8 cellular contexts compared by ENCODE assay signal in genomic region chr4:185534850-185535761, GRCh38. TPM values are rescaled to one million over a fixed set of nuclear protein-coding genes. Genes with fewer than 3 reads are reported as not detected.
A peak's percentile ranks its signal among the peaks of the same experiment; 100 is the strongest.
DNase-seq lines count a peak whose midpoint lies in the region; ATAC-seq lines count a peak whose summit lies in the region.

Gene PDLIM3, minus strand, starts transcription at chr4:185535507. Its CDS starts 73 bp downstream, at chr4:185535434.

- H3K9me3 ChIP-seq in adipocyte (ENCODE audit: control insufficient read depth, low read length) (no peaks in the 10 kb centered on the region), trophoblast cell (ENCODE audit: insufficient read depth, low read depth, low read length) (peaks cover 2% of the 10 kb centered on the region)

- H3K4ac ChIP-seq in trophoblast cell (ENCODE audit: low read depth, low read length): no peak within 1 kb of the TSS

- H2AFZ ChIP-seq in trophoblast cell (ENCODE audit: insufficient read depth, low read length, poor library complexity): peak within 1 kb of the TSS; percentile 73

- no peak within 1 kb of the TSS for H3K27ac ChIP-seq in trophoblast cell (ENCODE audit: low read depth, low read length)

- H2BK12ac ChIP-seq in trophoblast cell (ENCODE audit: low read length): no peak within 1 kb of the TSS

- peak within 1 kb of the TSS; percentile 77 for H3K4me3 ChIP-seq in adipocyte (ENCODE audit: low read length)
- H3K4me3 ChIP-seq in trophoblast cell (ENCODE audit: low read depth, low read length): peak within 1 kb of the TSS; percentile 74

- H3K18ac ChIP-seq in trophoblast cell (ENCODE audit: low read length): no peak within 1 kb of the TSS

- no peaks in the 10 kb centered on the region for H3K79me2 ChIP-seq in trophoblast cell (ENCODE audit: control insufficient read depth, insufficient read depth, low read length, poor library complexity)

- H2BK5ac ChIP-seq in trophoblast cell (ENCODE audit: low read depth, low read length, poor library complexity): no peak within 1 kb of the TSS

- WGBS in trophoblast cell (ENCODE audit: extremely low coverage, insufficient coverage, insufficient read length): no CpG with 5 or more reads among the region's 87 CpGs

- H4K91ac ChIP-seq in trophoblast cell (ENCODE audit: low read depth, low read length): no peak within 1 kb of the TSS

- H3K79me1 ChIP-seq in trophoblast cell (ENCODE audit: low read length): no peaks in the 10 kb centered on the region

- H4K12ac ChIP-seq in trophoblast cell (ENCODE audit: low read depth, low read length): no peak within 1 kb of the TSS

- H3K4me1 ChIP-seq in adipocyte (ENCODE audit: control insufficient read depth, insufficient read depth, low read length): peaks cover 3% of the 10 kb centered on the region
- no peaks in the 10 kb centered on the region for H3K4me1 ChIP-seq in trophoblast cell (ENCODE audit: control insufficient read depth in 1 of 2, insufficient read depth in 2 of 2, low read length in 2 of 2)

- H4K8ac ChIP-seq in trophoblast cell (ENCODE audit: low read depth, low read length): no peak within 1 kb of the TSS

- intact Hi-C loops in left cardiac atrium (cut with DNase I): loop anchor here (2.0 to 10.0 kb wide), 3 partner anchors 32 to 62 kb away; no protein-coding TSS in a partner anchor

- peak within 1 kb of the TSS; percentile 37 for H3K14ac ChIP-seq in trophoblast cell (ENCODE audit: low read length)

- peak; percentile 88 to 90 for ATAC-seq in left cardiac atrium
- ATAC-seq in GM21529 (IDR thresholded peaks at IDR 0.05; ENCODE audit: unreplicated experiment): no peak

- H2AK5ac ChIP-seq in trophoblast cell (ENCODE audit: low read length): no peak within 1 kb of the TSS

- DNase-seq in NCI-H1436 (lab: John Stamatoyannopoulos, UW): peak; percentile 1
- no peak for DNase-seq in NCI-H1436 treated with DMSO at 0.1 percent for 48 hours (lab: John Stamatoyannopoulos, UW)
- peak; percentile 40 for DNase-seq in LoVo (ENCODE audit: low spot score)
- peak; percentile 80 for DNase-seq in adipocyte (ENCODE audit: low read depth)
- peak; percentile 86 for DNase-seq in left cardiac atrium
- DNase-seq in trophoblast cell: peak; percentile 38 to 56
- no peak for DNase-seq in Kasumi-1 (lab: John Stamatoyannopoulos, UW)

- no peak within 1 kb of the TSS for H3K23ac ChIP-seq in trophoblast cell (ENCODE audit: low read length)

- H2BK120ac ChIP-seq in trophoblast cell (ENCODE audit: insufficient read depth, low read length, poor library complexity): peak within 1 kb of the TSS; percentile 12

- H3K27me3 ChIP-seq in adipocyte (replicated peaks; ENCODE audit: control insufficient read depth, insufficient read depth, low read length) (peaks cover 34% of the 10 kb centered on the region), trophoblast cell (ENCODE audit: insufficient read depth, low read length) (peaks cover 9% of the 10 kb centered on the region)

- peak within 1 kb of the TSS; percentile 25 for H3K9ac ChIP-seq in adipocyte (ENCODE audit: low read length)
- H3K9ac ChIP-seq in trophoblast cell (ENCODE audit: low read length): peak within 1 kb of the TSS; percentile 3

- no peaks in the 10 kb centered on the region for H3K36me3 ChIP-seq in adipocyte (ENCODE audit: control insufficient read depth, insufficient read depth, low read length, severe bottlenecking)
- H3K36me3 ChIP-seq in trophoblast cell (ENCODE audit: control insufficient read depth in 1 of 2, insufficient read depth in 2 of 2, low read length in 2 of 2): no peaks in the 10 kb centered on the region

- H3K4me2 ChIP-seq in trophoblast cell (ENCODE audit: low read length): peak within 1 kb of the TSS; percentile 93

RNA-seq across cellular contexts. Expression of gene PDLIM3, which starts in this region (rescaled TPM):
- total RNA-seq in left cardiac atrium: 100 to 1,000 TPM; 319 to 692 TPM
- polyA plus RNA-seq in trophoblast cell (2013): 19.2 and 19.5 TPM in 2 replicates

Comparison
In these comparisons a context has a peak if more than half of its experiments do, and no peak if none do; other contexts are left out.
1. DNase-seq: peak in NCI-H1436 (single experiment), LoVo (single experiment), adipocyte (single experiment), left cardiac atrium (single experiment) and trophoblast cell (2 of 2); none in NCI-H1436 treated with DMSO at 0.1 percent for 48 hours (single experiment) and Kasumi-1 (0 of 2).